Comparison of ENCODE assay signal across 22 cellular contexts in genomic region chr3:72515915-72516314, GRCh38.
"Had no signal": no experiment of that assay in that cellular context is flagged by ENCODE, and none has a peak within 500 bp of the region (broad histone marks: within the 10 kb centered on the region; RNA-seq: fewer than 3 reads in every experiment).

No MANE protein-coding gene starts in this region.

- H2AFZ ChIP-seq: parathyroid adenoma had no signal

- ATAC-seq: left lobe of liver, natural killer cell, right lobe of liver had no signal

- H3K36me3 ChIP-seq: neutrophil, right lobe of liver, stomach, thyroid gland had no signal

- H3K27ac Mint-ChIP-seq: memory B cell, natural killer cell, progenitor cell of endocrine pancreas, type B pancreatic cell had no signal

- H3K27me3 ChIP-seq: dorsolateral prefrontal cortex, neutrophil, right lobe of liver, stomach, thyroid gland had no signal

- H3K27me3 Mint-ChIP-seq: progenitor cell of endocrine pancreas, type B pancreatic cell had no signal

- H3K4me3 Mint-ChIP-seq: memory B cell, natural killer cell, neural crest cell, type B pancreatic cell had no signal

- H3K4me1 ChIP-seq: parathyroid adenoma, thyroid gland had no signal

- H3K4me3 ChIP-seq: dorsolateral prefrontal cortex, lung, right lobe of liver, stomach, thyroid gland had no signal

- H3K79me2 ChIP-seq: parathyroid adenoma had no signal

- H3K9me3 ChIP-seq: neutrophil, right lobe of liver, stomach, thyroid gland had no signal

- H3K27ac ChIP-seq: dorsolateral prefrontal cortex, neutrophil, parathyroid adenoma, right lobe of liver, stomach, thyroid gland had no signal

- H3K36me3 Mint-ChIP-seq: natural killer cell, type B pancreatic cell had no signal

- DNase-seq: dorsolateral prefrontal cortex; effector CD4-positive, alpha-beta T cell; hypothalamus; kidney; natural killer cell; right lobe of liver; small intestine; stimulated activated CD4-positive, alpha-beta T cell treated with anti-CD3 and anti-CD28 coated beads, Interleukin-12 subunit alpha, Interleukin-12 subunit beta, amount 100 ng/mL, for 4 hours; stimulated activated CD4-positive, alpha-beta T cell treated with anti-CD3 and anti-CD28 coated beads, Interleukin-1b, Interleukin-23, amount 100 ng/mL, for 48 hours; stimulated activated CD4-positive, alpha-beta T cell treated with anti-CD3 and anti-CD28 coated beads, Interleukin-4, amount 100 ng/mL, for 1 hour; stimulated activated CD8-positive, alpha-beta memory T cell treated with anti-CD3 and anti-CD28 coated beads, Interleukin-4, amount 100 ng/mL, for 48 hours; stimulated activated naive CD4-positive, alpha-beta T cell treated with Interleukin-2 at 50 U/mL for 16 hours; stomach; thyroid gland had no signal

- H3K9ac ChIP-seq: parathyroid adenoma had no signal

- H3K9me3 Mint-ChIP-seq: memory B cell, natural killer cell, neural crest cell had no signal
